In genomic region chr12:52837781-52838736, GRCh38 we compare ENCODE assay signal across 19 cellular contexts. TPM values are rescaled to one million over a fixed set of nuclear protein-coding genes. Genes with fewer than 3 reads are reported as not detected.
DNase-seq lines count a peak whose midpoint lies in the region; ATAC-seq and TF ChIP-seq lines count a peak whose summit lies in the region.
"Had no signal": no experiment of that assay in that cellular context is flagged by ENCODE, and none has a peak within 500 bp of the region (broad histone marks: within the 10 kb centered on the region; RNA-seq: fewer than 3 reads in every experiment).

No MANE protein-coding gene starts in this region.

- H3K27me3 Mint-ChIP-seq in activated naive CD4-positive, alpha-beta T cell treated with anti-CD3 and anti-CD28 coated beads, Interleukin-2, amount 50 U/mL, for 24 hours, result no peaks in the 10 kb centered on the region
- H3K27me3 Mint-ChIP-seq: activated CD4-positive, alpha-beta T cell treated with anti-CD3 and anti-CD28 coated beads, Interleukin-2, amount 10 ng/mL, durations not matched to agents 7 days and 5 days had no signal

- intact Hi-C loops in spleen (cut with DNase I; ENCODE audit: low total_unique reads), result no loop called here

- H3K4me1 ChIP-seq in SJSA1 (replicated peaks) (peaks cover 30% of the 10 kb centered on the region), esophagus (ENCODE audit: control insufficient read depth in 2 of 2, insufficient read depth in 2 of 2, low read length in 1 of 2) (no peaks in the 10 kb centered on the region), spleen (peaks cover 0 to 14% (median 0%) of the 10 kb centered on the region in 6 donors)
- H3K4me1 ChIP-seq: adrenal gland, gastroesophageal sphincter had no signal

- H3K27ac Mint-ChIP-seq in activated naive CD4-positive, alpha-beta T cell treated with anti-CD3 and anti-CD28 coated beads, Interleukin-2, amount 50 U/mL, for 24 hours, result peak overlapping the region; percentile 42
- H3K27ac Mint-ChIP-seq: activated CD4-positive, alpha-beta T cell treated with anti-CD3 and anti-CD28 coated beads, Interleukin-2, amount 10 ng/mL, durations not matched to agents 7 days and 5 days had no signal

- WGBS in esophagus, 2 donors, result 78 to 85% methylated on average over 6 of the region's 6 CpGs
- WGBS in spleen, 5 donors, result 79 to 87% (median 84%) methylated on average over 6 of the region's 6 CpGs

- peaks cover 31% of the 10 kb centered on the region for H3K27me3 ChIP-seq in SJSA1 (replicated peaks)
- no peaks in the 10 kb centered on the region for H3K27me3 ChIP-seq in esophagus (ENCODE audit: control insufficient read depth in 1 of 2, insufficient read depth in 2 of 2, low read length in 2 of 2)
- H3K27me3 ChIP-seq in spleen (replicated peaks in 1 of 7), result peaks cover 0 to 40% (median 0%) of the 10 kb centered on the region in 7 donors
- H3K27me3 ChIP-seq: MG63, suprapubic skin had no signal

- no peaks in the 10 kb centered on the region for H3K36me3 ChIP-seq in SJSA1
- H3K36me3 ChIP-seq in esophagus (ENCODE audit: control insufficient read depth in 2 of 2, insufficient read depth in 2 of 2, low read length in 1 of 2), result no peaks in the 10 kb centered on the region
- H3K36me3 ChIP-seq in spleen, result no peaks in the 10 kb centered on the region
- H3K36me3 ChIP-seq: adrenal gland, gastroesophageal sphincter, MG63, suprapubic skin had no signal

- DNase-seq in activated naive CD4-positive, alpha-beta T cell treated with anti-CD3 and anti-CD28 coated beads, Interleukin-2, amount 50 U/mL, for 16 hours, result no peak
- DNase-seq in SJSA1 (ENCODE audit: low read depth in 1 of 2, low spot score in 2 of 2) (peak; percentile 87 to 96), spleen (peak; percentile 34), cerebellar nuclear complex (lab: John Stamatoyannopoulos, UW) (no peak)
- DNase-seq in stimulated activated CD4-positive, alpha-beta T cell treated with anti-CD3 and anti-CD28 coated beads, Interleukin-4, amount 100 ng/mL, for 4 hours, result no peak
- DNase-seq: activated CD4-positive, alpha-beta T cell treated with anti-CD3 and anti-CD28 coated beads, Interleukin-2, amount 10 ng/mL, durations not matched to agents 7 days and 5 days; adrenal gland; midbrain; NCI-H526 treated with DMSO at 0.1 percent for 48 hours; nucleus accumbens; stimulated activated CD4-positive, alpha-beta T cell treated with anti-CD3 and anti-CD28 coated beads, Interleukin-2, amount 100 ng/mL, for 24 hours; T-helper 9 cell had no signal

- H3K9me3 Mint-ChIP-seq in activated naive CD4-positive, alpha-beta T cell treated with anti-CD3 and anti-CD28 coated beads, Interleukin-2, amount 50 U/mL, for 24 hours, result no peaks in the 10 kb centered on the region
- H3K9me3 Mint-ChIP-seq: activated CD4-positive, alpha-beta T cell treated with anti-CD3 and anti-CD28 coated beads, Interleukin-2, amount 10 ng/mL, durations not matched to agents 7 days and 5 days had no signal

- peaks cover 38% of the 10 kb centered on the region for H3K4me1 Mint-ChIP-seq in activated naive CD4-positive, alpha-beta T cell treated with anti-CD3 and anti-CD28 coated beads, Interleukin-2, amount 50 U/mL, for 24 hours

- no peak for TF ChIP-seq CTCF in spleen (IDR thresholded peaks at IDR 0.05 in 8 of 11, conservative IDR thresholded peaks at IDR 0.05 in 3 of 11)

- ATAC-seq in activated CD4-positive, CD25-positive, alpha-beta regulatory T cell treated with anti-CD3 and anti-CD28 coated beads, Interleukin-2, amount 50 U/mL, for 24 hours, result no peak
- ATAC-seq: gastroesophageal sphincter, sciatic nerve had no signal

- no peak overlapping the region for H3K4me3 ChIP-seq in SJSA1
- no peak overlapping the region for H3K4me3 ChIP-seq in esophagus (ENCODE audit: low read depth in 1 of 2, low read length in 2 of 2)
- H3K4me3 ChIP-seq in spleen, result no peak overlapping the region
- H3K4me3 ChIP-seq: adrenal gland, gastroesophageal sphincter, MG63, suprapubic skin had no signal

- peaks cover 14% of the 10 kb centered on the region for H3K9me3 ChIP-seq in SJSA1 (replicated peaks)
- H3K9me3 ChIP-seq in esophagus (ENCODE audit: control insufficient read depth in 2 of 2, insufficient read depth in 1 of 2, low read depth in 1 of 2, low read length in 1 of 2), result no peaks in the 10 kb centered on the region
- no peaks in the 10 kb centered on the region for H3K9me3 ChIP-seq in spleen
- H3K9me3 ChIP-seq: adrenal gland, gastroesophageal sphincter, MG63, suprapubic skin had no signal

- TF ChIP-seq POLR2A in spleen (IDR thresholded peaks at IDR 0.05), result no peak

- H3K27ac ChIP-seq in SJSA1 (no peak overlapping the region), esophagus (ENCODE audit: low read depth in 2 of 2, low read length in 1 of 2) (peak overlapping the region; percentile 13 to 24), spleen (no peak overlapping the region)
- H3K27ac ChIP-seq: adrenal gland, gastroesophageal sphincter, suprapubic skin had no signal

- no peak overlapping the region for H3K4me3 Mint-ChIP-seq in activated naive CD4-positive, alpha-beta T cell treated with anti-CD3 and anti-CD28 coated beads, Interleukin-2, amount 50 U/mL, for 24 hours
- H3K4me3 Mint-ChIP-seq: activated CD4-positive, alpha-beta T cell treated with anti-CD3 and anti-CD28 coated beads, Interleukin-2, amount 10 ng/mL, durations not matched to agents 7 days and 5 days had no signal

- H3K36me3 Mint-ChIP-seq in activated naive CD4-positive, alpha-beta T cell treated with anti-CD3 and anti-CD28 coated beads, Interleukin-2, amount 50 U/mL, for 24 hours, result no peaks in the 10 kb centered on the region

RNA-seq across cellular contexts. Expression of gene KRT79, which starts 3.9 kb away (rescaled TPM):
- total RNA-seq in SJSA1 (2014; rRNA removed; shearing (Covaris generic)), result 0.08 and 1.1 TPM in 2 replicates
- polyA plus RNA-seq in esophagus (1 to 10 TPM in 1 of 2 donors, under 1 TPM in 1; 0.75 to 1.8 TPM), spleen (under 1 TPM in 2 of 3 donors, not detected in 1; 0.15 to 0.19 TPM)
- under 1 TPM in 1 of 7 donors, not detected in 6; 0.37 TPM for total RNA-seq in spleen
- total RNA-seq: activated CD4-positive, alpha-beta T cell treated with anti-CD3 and anti-CD28 coated beads, Interleukin-2, amount 10 ng/mL, durations not matched to agents 7 days and 5 days; adrenal gland; gastroesophageal sphincter; sciatic nerve had no signal

RNA-seq across cellular contexts. Expression of gene KRT78, which starts 10.7 kb away (rescaled TPM):
- 0.21 TPM in 1 of 2 replicates, not detected in the other for total RNA-seq in SJSA1 (2014; rRNA removed; shearing (Covaris generic))
- 1,000 to 10,000 TPM in 1 of 2 donors, 100 to 1,000 TPM in 1; 633 to 1,998 TPM for polyA plus RNA-seq in esophagus
- total RNA-seq in spleen, result not detected
- under 1 TPM in 2 of 3 donors, not detected in 1; 0.24 to 0.83 TPM for polyA plus RNA-seq in spleen
- total RNA-seq: activated CD4-positive, alpha-beta T cell treated with anti-CD3 and anti-CD28 coated beads, Interleukin-2, amount 10 ng/mL, durations not matched to agents 7 days and 5 days; adrenal gland; sciatic nerve had no signal

RNA-seq across cellular contexts. Expression of gene KRT4, which starts 24.1 kb away (rescaled TPM):
- total RNA-seq in SJSA1 (2014; rRNA removed; shearing (Covaris generic)), result not detected in 2 replicates
- over 10,000 TPM in 1 of 2 donors, 1,000 to 10,000 TPM in 1; 8,130 to 17,509 TPM for polyA plus RNA-seq in esophagus
- under 1 TPM in 1 of 7 donors, not detected in 6; 0.37 TPM for total RNA-seq in spleen
- 1 to 10 TPM in 2 of 3 donors, under 1 TPM in 1; 0.55 to 3.4 (median 1.4) TPM for polyA plus RNA-seq in spleen
- total RNA-seq: activated CD4-positive, alpha-beta T cell treated with anti-CD3 and anti-CD28 coated beads, Interleukin-2, amount 10 ng/mL, durations not matched to agents 7 days and 5 days; sciatic nerve had no signal

RNA-seq across cellular contexts. Expression of gene KRT3, which starts 42.1 kb away (rescaled TPM):
- total RNA-seq in SJSA1 (2014; rRNA removed; shearing (Covaris generic)), result 0.08 TPM in 1 of 2 replicates, not detected in the other
- 1 to 10 TPM; 1.9 to 2.4 TPM for polyA plus RNA-seq in esophagus
- not detected for total RNA-seq in spleen
- not detected for polyA plus RNA-seq in spleen
- total RNA-seq: activated CD4-positive, alpha-beta T cell treated with anti-CD3 and anti-CD28 coated beads, Interleukin-2, amount 10 ng/mL, durations not matched to agents 7 days and 5 days; adrenal gland; gastroesophageal sphincter; sciatic nerve; suprapubic skin had no signal
- polyA plus RNA-seq: adrenal gland had no signal

Comparison
In these comparisons a context has a peak if more than half of its experiments do, and no peak if none do; other contexts are left out.
1. DNase-seq: peak in SJSA1 (2 of 2) and spleen (single experiment); none in activated naive CD4-positive, alpha-beta T cell treated with anti-CD3 and anti-CD28 coated beads, Interleukin-2, amount 50 U/mL, for 16 hours (single experiment), stimulated activated CD4-positive, alpha-beta T cell treated with anti-CD3 and anti-CD28 coated beads, Interleukin-4, amount 100 ng/mL, for 4 hours (0 of 2) and cerebellar nuclear complex (0 of 2).
2. H3K27ac ChIP-seq: peak in esophagus (2 of 2); none in SJSA1 (single experiment) and spleen (0 of 8).